Comparison of ENCODE assay signal across 26 cellular contexts in genomic region chr16:57409065-57409464, GRCh38. TPM values are rescaled to one million over a fixed set of nuclear protein-coding genes. Genes with fewer than 3 reads are reported as not detected.
DNase-seq lines count a peak whose midpoint lies in the region; ATAC-seq, FAIRE-seq and TF ChIP-seq lines count a peak whose summit lies in the region.
"Had no signal": no experiment of that assay in that cellular context is flagged by ENCODE, and none has a peak within 500 bp of the region (broad histone marks: within the 10 kb centered on the region; RNA-seq: fewer than 3 reads in every experiment).

No MANE protein-coding gene starts in this region.

- WGBS in heart left ventricle, 4 donors, result 45 to 58% (median 57%) methylated on average over 5 of the region's 5 CpGs

- no peaks in the 10 kb centered on the region for H3K27me3 Mint-ChIP-seq in activated naive CD8-positive, alpha-beta T cell
- H3K27me3 Mint-ChIP-seq in activated naive CD8-positive, alpha-beta T cell treated with anti-CD3 and anti-CD28 coated beads for 36 hours, result no peaks in the 10 kb centered on the region
- peaks cover 28% of the 10 kb centered on the region for H3K27me3 Mint-ChIP-seq in progenitor cell of endocrine pancreas
- H3K27me3 Mint-ChIP-seq: central memory CD8-positive, alpha-beta T cell had no signal

- H3K4me3 Mint-ChIP-seq in activated naive CD8-positive, alpha-beta T cell, result no peak overlapping the region
- H3K4me3 Mint-ChIP-seq in activated naive CD8-positive, alpha-beta T cell treated with anti-CD3 and anti-CD28 coated beads for 36 hours, result no peak overlapping the region
- H3K4me3 Mint-ChIP-seq in progenitor cell of endocrine pancreas (ENCODE audit: low read depth), result no peak overlapping the region
- H3K4me3 Mint-ChIP-seq: central memory CD8-positive, alpha-beta T cell; neural crest cell had no signal

- H3K4me1 ChIP-seq in heart left ventricle, result peaks cover 0 to 24% (median 13%) of the 10 kb centered on the region in 12 donors
- H3K4me1 ChIP-seq: BE2C had no signal

- H3K36me3 Mint-ChIP-seq in activated naive CD8-positive, alpha-beta T cell, result no peaks in the 10 kb centered on the region
- H3K36me3 Mint-ChIP-seq in activated naive CD8-positive, alpha-beta T cell treated with anti-CD3 and anti-CD28 coated beads for 36 hours, result no peaks in the 10 kb centered on the region
- H3K36me3 Mint-ChIP-seq in progenitor cell of endocrine pancreas (ENCODE audit: insufficient read depth), result no peaks in the 10 kb centered on the region

- no peak for DNase-seq in activated naive CD8-positive, alpha-beta T cell treated with anti-CD3 and anti-CD28 coated beads for 36 hours
- DNase-seq in heart left ventricle (no peak), midbrain (lab: John Stamatoyannopoulos, UW) (peak; percentile 16), progenitor cell of endocrine pancreas (ENCODE audit: low spot score, unreplicated experiment) (no peak), GM19239 (ENCODE audit: insufficient read length, low spot score) (no peak)
- DNase-seq: activated CD8-positive, alpha-beta memory T cell treated with anti-CD3 and anti-CD28 coated beads, Interleukin-2, amount 50 U/mL, for 48 hours; activated gamma-delta T cell treated with Interleukin-2 at 50 U/mL for 16 hours; BE2C; Calu3; effector CD4-positive, alpha-beta T cell; EL; GOT3; NCI-H1694; NCI-H748 treated with DMSO at 0.1 percent for 48 hours; OCI-M1; SIG-M5; T-helper 1 cell had no signal

- no peaks in the 10 kb centered on the region for H3K9me3 Mint-ChIP-seq in activated naive CD8-positive, alpha-beta T cell (ENCODE audit: low read depth)
- no peaks in the 10 kb centered on the region for H3K9me3 Mint-ChIP-seq in activated naive CD8-positive, alpha-beta T cell treated with anti-CD3 and anti-CD28 coated beads for 36 hours
- no peaks in the 10 kb centered on the region for H3K9me3 Mint-ChIP-seq in progenitor cell of endocrine pancreas (ENCODE audit: low read depth)
- H3K9me3 Mint-ChIP-seq: central memory CD8-positive, alpha-beta T cell; neural crest cell had no signal

- no peaks in the 10 kb centered on the region for H3K36me3 ChIP-seq in heart left ventricle
- H3K36me3 ChIP-seq: BE2C had no signal

- FAIRE-seq in GM19239 (lab: Jason Lieb, UNC), result no peak

- no peak for TF ChIP-seq POLR2A in heart left ventricle (IDR thresholded peaks at IDR 0.05)

- H3K27ac ChIP-seq in heart left ventricle, result peak overlapping the region; percentile 28 to 82 (median 64)
- H3K27ac ChIP-seq: 22Rv1 had no signal

- no peaks in the 10 kb centered on the region for H3K4me1 Mint-ChIP-seq in activated naive CD8-positive, alpha-beta T cell (ENCODE audit: low read depth)
- H3K4me1 Mint-ChIP-seq in activated naive CD8-positive, alpha-beta T cell treated with anti-CD3 and anti-CD28 coated beads for 36 hours, result peaks cover 8% of the 10 kb centered on the region
- H3K4me1 Mint-ChIP-seq in progenitor cell of endocrine pancreas (ENCODE audit: low read depth), result no peaks in the 10 kb centered on the region

- H3K9me3 ChIP-seq in heart left ventricle, result no peaks in the 10 kb centered on the region

- intact Hi-C loops in heart left ventricle (cut with DNase I), result no loop called here

- TF ChIP-seq CTCF in heart left ventricle (IDR thresholded peaks at IDR 0.05) (no peak), progenitor cell of endocrine pancreas (IDR thresholded peaks at IDR 0.05; ENCODE audit: unreplicated experiment) (no peak)

- peak overlapping the region; percentile 9 for H3K27ac Mint-ChIP-seq in activated naive CD8-positive, alpha-beta T cell
- no peak overlapping the region for H3K27ac Mint-ChIP-seq in activated naive CD8-positive, alpha-beta T cell treated with anti-CD3 and anti-CD28 coated beads for 36 hours
- H3K27ac Mint-ChIP-seq in progenitor cell of endocrine pancreas, result no peak overlapping the region

- no peak overlapping the region for H3K4me3 ChIP-seq in heart left ventricle

- H3K27me3 ChIP-seq in heart left ventricle, result no peaks in the 10 kb centered on the region
- H3K27me3 ChIP-seq: BE2C had no signal

- ATAC-seq in heart left ventricle (peak; percentile 43 to 86 (median 49)), GM21367 (IDR thresholded peaks at IDR 0.05; ENCODE audit: unreplicated experiment) (no peak), HG03175 (IDR thresholded peaks at IDR 0.05; ENCODE audit: unreplicated experiment) (no peak)

RNA-seq across cellular contexts. Expression of gene CCL17, which starts 4.5 kb away (rescaled TPM):
- total RNA-seq in activated naive CD8-positive, alpha-beta T cell treated with anti-CD3 and anti-CD28 coated beads for 36 hours, result not detected
- total RNA-seq in heart left ventricle (1 to 10 TPM in 2 of 9 donors, not detected in 7; 1.0 to 4.0 TPM), progenitor cell of endocrine pancreas (not detected in 2 replicates)
- polyA plus RNA-seq in heart left ventricle, result under 1 TPM in 1 of 2 donors, not detected in 1; 0.26 TPM
- total RNA-seq: Calu3, HT1080, mononuclear cell, neural crest cell, renal cortical epithelial cell had no signal

RNA-seq across cellular contexts. Expression of gene CX3CL1, which starts 36.8 kb away (rescaled TPM):
- total RNA-seq in activated naive CD8-positive, alpha-beta T cell treated with anti-CD3 and anti-CD28 coated beads for 36 hours, result under 1 TPM in 1 of 2 experiments, not detected in 1; 0.14 TPM
- 10 to 100 TPM in 8 of 9 donors, 1 to 10 TPM in 1; 8.3 to 59.5 (median 15.4) TPM for total RNA-seq in heart left ventricle
- 10 to 100 TPM; 13.7 to 15.5 TPM for polyA plus RNA-seq in heart left ventricle
- 0.53 and 0.74 TPM in 2 replicates for total RNA-seq in progenitor cell of endocrine pancreas
- total RNA-seq: mononuclear cell had no signal

RNA-seq across cellular contexts. Expression of gene CIAPIN1, which starts 38.1 kb away (rescaled TPM):
- total RNA-seq in activated naive CD8-positive, alpha-beta T cell treated with anti-CD3 and anti-CD28 coated beads for 36 hours, result 10 to 100 TPM; 71.3 to 73.6 TPM
- total RNA-seq in heart left ventricle, result 10 to 100 TPM; 41.0 to 73.2 (median 51.7) TPM
- polyA plus RNA-seq in heart left ventricle, result 10 to 100 TPM; 22.4 to 73.2 TPM
- total RNA-seq in progenitor cell of endocrine pancreas, result 79.3 and 83.3 TPM in 2 replicates

RNA-seq across cellular contexts. Expression of gene COQ9, which starts 38.2 kb away (rescaled TPM):
- 10 to 100 TPM; 46.3 to 49.6 TPM for total RNA-seq in activated naive CD8-positive, alpha-beta T cell treated with anti-CD3 and anti-CD28 coated beads for 36 hours
- 100 to 1,000 TPM; 126 to 331 (median 191) TPM for total RNA-seq in heart left ventricle
- polyA plus RNA-seq in heart left ventricle, result 100 to 1,000 TPM; 156 to 436 TPM
- total RNA-seq in progenitor cell of endocrine pancreas, result 70.2 and 74.5 TPM in 2 replicates

RNA-seq across cellular contexts. Expression of gene CCL22, which starts 50.5 kb away (rescaled TPM):
- 10 to 100 TPM; 12.4 to 12.7 TPM for total RNA-seq in activated naive CD8-positive, alpha-beta T cell treated with anti-CD3 and anti-CD28 coated beads for 36 hours
- under 1 TPM in 5 of 9 donors, not detected in 4; 0.10 to 0.24 (median 0.13) TPM for total RNA-seq in heart left ventricle
- polyA plus RNA-seq in heart left ventricle, result under 1 TPM in 1 of 2 donors, not detected in 1; 0.06 TPM
- total RNA-seq in progenitor cell of endocrine pancreas, result not detected in 2 replicates
- total RNA-seq: HT1080, mononuclear cell, neural crest cell, renal cortical epithelial cell had no signal

Comparison
In these comparisons a context has a peak if more than half of its experiments do, and no peak if none do; other contexts are left out.
1. ATAC-seq: peak in heart left ventricle (4 of 4); none in GM21367 (single experiment) and HG03175 (single experiment).